In the genomic region with DNA sequence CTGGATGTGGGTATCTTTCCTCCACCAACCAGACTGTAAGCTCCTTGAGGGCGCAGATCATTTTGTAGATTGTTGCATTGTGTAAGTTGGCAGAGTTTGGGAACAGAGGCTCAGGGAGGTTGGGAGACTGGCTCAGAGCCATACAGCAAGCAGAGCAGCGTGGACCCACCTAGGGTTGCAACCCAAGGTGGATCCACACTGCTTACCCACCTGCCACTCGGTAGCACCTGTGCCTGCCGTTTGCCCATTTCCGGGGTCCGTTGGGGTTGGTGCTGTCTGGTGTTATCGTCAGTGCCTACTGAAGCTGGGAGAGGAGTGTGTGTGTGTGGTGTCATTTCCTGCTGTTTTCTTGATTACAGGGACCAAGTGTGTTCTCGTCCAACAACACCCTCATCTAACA, we compare ENCODE assay signal across 1 cellular context.
TF ChIP-seq lines count a peak whose summit lies in the region.

No MANE protein-coding gene starts in this region.

TF ChIP-seq in endothelial cell of umbilical vein, 7 proteins besides CTCF, POLR2A, EP300 and RAD21:
- TF ChIP-seq POLR2AphosphoS5 (IDR thresholded peaks at IDR 0.05; ENCODE audit: insufficient read depth, low read depth, low read length) = no peak
- no peak for TF ChIP-seq EZH2 (IDR thresholded peaks at IDR 0.05; ENCODE audit: borderline replicate concordance, low read depth, low read length, severe bottlenecking)
- TF ChIP-seq FOS (IDR thresholded peaks at IDR 0.05; ENCODE audit: borderline replicate concordance, insufficient read depth, low read length) = no peak
- no peak for TF ChIP-seq JUN (IDR thresholded peaks at IDR 0.05; ENCODE audit: borderline replicate concordance, insufficient read depth, insufficient read length, low read depth)
- no peak for TF ChIP-seq GATA2 (IDR thresholded peaks at IDR 0.05; ENCODE audit: insufficient read depth, insufficient read length, low read depth, low read length)
- TF ChIP-seq, protein P1, sequence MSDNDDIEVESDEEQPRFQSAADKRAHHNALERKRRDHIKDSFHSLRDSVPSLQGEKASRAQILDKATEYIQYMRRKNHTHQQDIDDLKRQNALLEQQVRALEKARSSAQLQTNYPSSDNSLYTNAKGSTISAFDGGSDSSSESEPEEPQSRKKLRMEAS (IDR thresholded peaks at IDR 0.05; ENCODE audit: insufficient read depth, insufficient read length) = no peak
- TF ChIP-seq MYC (IDR thresholded peaks at IDR 0.05; ENCODE audit: low read depth, low read length) = no peak
